9 cellular contexts compared by ENCODE assay signal in genomic region chr6:32944265-32944664, GRCh38. TPM values are rescaled to one million over a fixed set of nuclear protein-coding genes. Genes with fewer than 3 reads are reported as not detected.
DNase-seq lines count a peak whose midpoint lies in the region; ATAC-seq and TF ChIP-seq lines count a peak whose summit lies in the region.
"Had no signal": no experiment of that assay in that cellular context is flagged by ENCODE, and none has a peak within 500 bp of the region (broad histone marks: within the 10 kb centered on the region; RNA-seq: fewer than 3 reads in every experiment).

No MANE protein-coding gene starts in this region.

- peaks cover 8% of the 10 kb centered on the region for H3K27me3 ChIP-seq in brain microvascular endothelial cell (replicated peaks)

- no peaks in the 10 kb centered on the region for H3K36me3 Mint-ChIP-seq in nephron progenitor cell (ENCODE audit: low read depth)

- peaks cover 75% of the 10 kb centered on the region for H3K4me1 Mint-ChIP-seq in nephron progenitor cell

- peak; percentile 78 for DNase-seq in SKM-1 (lab: John Stamatoyannopoulos, UW; ENCODE audit: unreplicated experiment)
- DNase-seq in left cardiac atrium: no peak
- DNase-seq in nephron progenitor cell: no peak
- DNase-seq in NCI-H1930 (lab: John Stamatoyannopoulos, UW): no peak
- no peak for DNase-seq in NCI-H748 (lab: John Stamatoyannopoulos, UW; ENCODE audit: unreplicated experiment)
- DNase-seq in brain microvascular endothelial cell: no peak

- intact Hi-C loops in left cardiac atrium (cut with DNase I): no loop called here

- H3K27ac ChIP-seq in brain microvascular endothelial cell: no peak overlapping the region

- in situ Hi-C loops in brain microvascular endothelial cell (cut with HindIII; ENCODE audit: low pct_ligation_motif_present, low sequenced_read_pairs): no loop called here

- H3K4me3 ChIP-seq in brain microvascular endothelial cell (ENCODE audit: low read depth, low read length): no peak overlapping the region

- no peak overlapping the region for H3K4me3 Mint-ChIP-seq in nephron progenitor cell

- no peaks in the 10 kb centered on the region for H3K36me3 ChIP-seq in brain microvascular endothelial cell (replicated peaks)

- no peak overlapping the region for H3K27ac Mint-ChIP-seq in nephron progenitor cell

- TF ChIP-seq CTCF in nephron progenitor cell (IDR thresholded peaks at IDR 0.05): no peak
- TF ChIP-seq CTCF in brain microvascular endothelial cell (IDR thresholded peaks at IDR 0.05; ENCODE audit: low read depth, low read length, missing control alignments): no peak

- peaks cover 6% of the 10 kb centered on the region for H3K9me3 Mint-ChIP-seq in nephron progenitor cell

- ATAC-seq in GM18907 (IDR thresholded peaks at IDR 0.05; ENCODE audit: unreplicated experiment): peak; percentile 43
- ATAC-seq in HG02885 (IDR thresholded peaks at IDR 0.05; ENCODE audit: poor library complexity, unreplicated experiment): peak; percentile 46
- peak; percentile 53 to 66 for ATAC-seq in left cardiac atrium

- H3K27me3 Mint-ChIP-seq in nephron progenitor cell (ENCODE audit: low read depth, poor library complexity): peaks cover 11% of the 10 kb centered on the region

RNA-seq across cellular contexts. Expression of gene HLA-DMB, which starts 3.4 kb away (rescaled TPM):
- 10 to 100 TPM in 1 of 2 donors, 1 to 10 TPM in 1; 6.9 to 15.8 TPM for total RNA-seq in left cardiac atrium
- total RNA-seq: endothelial cell of umbilical vein had no signal

RNA-seq across cellular contexts. Expression of gene HLA-DMA, which starts 8.6 kb away (rescaled TPM):
- total RNA-seq in left cardiac atrium: 10 to 100 TPM; 20.5 to 38.8 TPM

RNA-seq across cellular contexts. Expression of gene BRD2, which starts 24.1 kb away (rescaled TPM):
- total RNA-seq in left cardiac atrium: 10 to 100 TPM; 79.3 to 97.5 TPM
